2 cellular contexts compared by ENCODE assay signal in genomic region chr3:131435000-131435399, GRCh38.
TF ChIP-seq lines count a peak whose summit lies in the region.

No MANE protein-coding gene starts in this region.

TF ChIP-seq in A549, 52 proteins besides CTCF, POLR2A, EP300 and RAD21 (continued from another document):
- TF ChIP-seq REST (IDR thresholded peaks at IDR 0.05) = peak; percentile 59; the same call in 1 of the 2 replicates

TF ChIP-seq in GM23338, 12 proteins besides CTCF, POLR2A, EP300 and RAD21 (continued from another document):
- TF ChIP-seq REST (IDR thresholded peaks at IDR 0.05; ENCODE audit: unreplicated experiment) = peak; percentile 39
